In the genomic region with DNA sequence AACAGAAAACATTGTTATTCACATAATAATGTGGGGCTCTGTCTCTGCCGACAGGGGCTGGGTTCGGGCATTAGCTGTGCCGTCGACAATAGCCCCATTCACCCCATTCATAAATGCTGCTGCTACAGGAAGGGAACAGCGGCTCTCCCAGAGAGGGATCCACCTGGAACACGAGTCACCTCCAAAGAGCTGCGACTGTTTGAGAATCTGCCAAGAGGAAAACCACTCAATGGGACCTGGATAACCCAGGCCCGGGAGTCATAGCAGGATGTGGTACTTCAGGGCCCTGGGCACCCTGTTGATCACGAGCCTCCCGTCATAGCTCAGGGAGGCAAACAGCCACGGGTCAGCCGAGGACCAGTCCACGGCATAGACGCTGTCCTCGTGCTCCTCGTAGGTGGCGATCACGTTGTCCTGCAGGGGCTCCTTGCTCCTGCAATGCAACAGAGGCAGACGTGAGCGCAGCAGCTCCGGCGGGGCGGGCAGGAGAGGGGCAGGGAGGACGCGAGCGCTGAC, we compare ENCODE assay signal across 2 cellular contexts.
TF ChIP-seq lines count a peak whose summit lies in the region.

No MANE protein-coding gene starts in this region.

TF ChIP-seq in IMR-90, 13 proteins besides CTCF, POLR2A, EP300 and RAD21 (continued from another document):
- TF ChIP-seq, protein P1, sequence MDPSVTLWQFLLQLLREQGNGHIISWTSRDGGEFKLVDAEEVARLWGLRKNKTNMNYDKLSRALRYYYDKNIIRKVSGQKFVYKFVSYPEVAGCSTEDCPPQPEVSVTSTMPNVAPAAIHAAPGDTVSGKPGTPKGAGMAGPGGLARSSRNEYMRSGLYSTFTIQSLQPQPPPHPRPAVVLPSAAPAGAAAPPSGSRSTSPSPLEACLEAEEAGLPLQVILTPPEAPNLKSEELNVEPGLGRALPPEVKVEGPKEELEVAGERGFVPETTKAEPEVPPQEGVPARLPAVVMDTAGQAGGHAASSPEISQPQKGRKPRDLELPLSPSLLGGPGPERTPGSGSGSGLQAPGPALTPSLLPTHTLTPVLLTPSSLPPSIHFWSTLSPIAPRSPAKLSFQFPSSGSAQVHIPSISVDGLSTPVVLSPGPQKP (IDR thresholded peaks at IDR 0.05; ENCODE audit: borderline replicate concordance, low read depth, low read length) = no peak
- no peak for TF ChIP-seq CHD1 (IDR thresholded peaks at IDR 0.05; ENCODE audit: low read depth, low read length)
- TF ChIP-seq FOS (IDR thresholded peaks at IDR 0.05; ENCODE audit: low read depth, low read length) = no peak
- TF ChIP-seq, protein P2, sequence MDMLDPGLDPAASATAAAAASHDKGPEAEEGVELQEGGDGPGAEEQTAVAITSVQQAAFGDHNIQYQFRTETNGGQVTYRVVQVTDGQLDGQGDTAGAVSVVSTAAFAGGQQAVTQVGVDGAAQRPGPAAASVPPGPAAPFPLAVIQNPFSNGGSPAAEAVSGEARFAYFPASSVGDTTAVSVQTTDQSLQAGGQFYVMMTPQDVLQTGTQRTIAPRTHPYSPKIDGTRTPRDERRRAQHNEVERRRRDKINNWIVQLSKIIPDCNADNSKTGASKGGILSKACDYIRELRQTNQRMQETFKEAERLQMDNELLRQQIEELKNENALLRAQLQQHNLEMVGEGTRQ (IDR thresholded peaks at IDR 0.05; ENCODE audit: low read depth, low read length) = no peak
TF ChIP-seq in IMR-90: peak in this region for 0.

TF ChIP-seq in HEK293T, 16 proteins besides CTCF, POLR2A, EP300 and RAD21 (continued from another document):
- no peak for TF ChIP-seq CTBP1 (IDR thresholded peaks at IDR 0.05; ENCODE audit: borderline replicate concordance)
- TF ChIP-seq NFRKB (IDR thresholded peaks at IDR 0.05) = no peak
- TF ChIP-seq FOXM1 (IDR thresholded peaks at IDR 0.05; ENCODE audit: borderline replicate concordance) = no peak
- TF ChIP-seq FOXA1 (IDR thresholded peaks at IDR 0.05) = no peak
TF ChIP-seq in HEK293T: peak in this region for 0.
